Comparison of ENCODE assay signal across 2 cellular contexts in genomic region chr6:157905590-157906337, GRCh38.
TF ChIP-seq lines count a peak whose summit lies in the region.

No MANE protein-coding gene starts in this region.

TF ChIP-seq in HepG2, 621 proteins besides CTCF, POLR2A, EP300 and RAD21 (continued from another document):
- TF ChIP-seq ZBTB33 (CRISPR knock-in tag; IDR thresholded peaks at IDR 0.05) (peak; percentile 46; the same call in 1 of the 2 replicates), ZBED4 (CRISPR knock-in tag; IDR thresholded peaks at IDR 0.05; ENCODE audit: borderline replicate concordance) (no peak), NPAS2 (CRISPR knock-in tag; IDR thresholded peaks at IDR 0.05; ENCODE audit: borderline replicate concordance) (no peak), SP1 (IDR thresholded peaks at IDR 0.05) (no peak), SP1 (CRISPR knock-in tag; IDR thresholded peaks at IDR 0.05) (no peak), MBNL3 (CRISPR knock-in tag; conservative IDR thresholded peaks at IDR 0.05) (no peak)

TF ChIP-seq in K562, 482 proteins besides CTCF, POLR2A, EP300 and RAD21 (continued from another document):
- TF ChIP-seq E2F8 (IDR thresholded peaks at IDR 0.05; ENCODE audit: low read depth, partially characterized antibody) (no peak), ZNF507 (tag; conservative IDR thresholded peaks at IDR 0.05) (0 out of 2 replicates have a peak, but pooled peaks have one; percentile 11), TFAM (CRISPR knock-in tag; conservative IDR thresholded peaks at IDR 0.05) (no peak), CXXC5 (CRISPR knock-in tag; IDR thresholded peaks at IDR 0.05) (0 out of 2 replicates have a peak, but pooled peaks have one; percentile 14), DDX20 (tag; IDR thresholded peaks at IDR 0.05; ENCODE audit: low read depth) (0 out of 2 replicates have a peak, but pooled peaks have one; percentile 13), GTF2B (IDR thresholded peaks at IDR 0.05; ENCODE audit: extremely low read depth, insufficient read length) (no peak), MLLT1 (IDR thresholded peaks at IDR 0.05) (no peak), KAT8 (IDR thresholded peaks at IDR 0.05; ENCODE audit: low read depth) (no peak), ZEB2 (IDR thresholded peaks at IDR 0.05) (no peak), NR4A1 (CRISPR knock-in tag; IDR thresholded peaks at IDR 0.05) (no peak), NR4A1 (tag; IDR thresholded peaks at IDR 0.05) (0 out of 2 replicates have a peak, but pooled peaks have one; percentile 57), GTF2E2 (tag; IDR thresholded peaks at IDR 0.05) (0 out of 2 replicates have a peak, but pooled peaks have one; percentile 0), TAF15 (IDR thresholded peaks at IDR 0.05; ENCODE audit: low read depth, low read length) (no peak), RREB1 (CRISPR knock-in tag; IDR thresholded peaks at IDR 0.05) (no peak), U2AF2 (optimal IDR thresholded peaks at IDR 0.05; ENCODE audit: low read depth, low read length) (no peak), GATAD2B (IDR thresholded peaks at IDR 0.05; ENCODE audit: borderline replicate concordance) (no peak)
